Comparison of ENCODE assay signal across 8 cellular contexts in the genomic region with DNA sequence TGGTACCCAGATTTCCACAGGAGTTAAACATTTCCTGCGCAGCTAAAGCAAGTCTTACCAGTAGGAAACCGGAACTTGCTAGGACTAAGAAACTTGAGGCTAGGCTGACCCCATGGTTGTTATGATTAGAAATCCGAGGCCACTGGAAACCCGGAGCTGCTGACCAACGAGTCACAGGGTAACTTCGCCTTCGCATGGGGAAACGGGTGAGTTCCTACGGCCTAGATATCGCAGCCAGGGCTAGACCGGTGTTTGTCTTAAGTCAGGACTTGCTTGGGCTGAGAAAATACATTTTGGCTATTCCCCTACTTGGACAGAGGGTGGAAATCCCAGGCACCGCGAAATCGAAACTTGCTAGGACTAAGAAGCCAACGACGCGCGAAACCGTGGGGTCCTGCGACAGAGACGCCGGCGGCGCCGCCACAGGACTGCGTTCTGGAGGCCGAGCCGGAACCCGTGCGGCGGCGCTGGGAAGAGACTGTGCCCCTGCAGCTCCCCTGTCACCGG. TPM values are rescaled to one million over a fixed set of nuclear protein-coding genes. Genes with fewer than 3 reads are reported as not detected.
DNase-seq lines count a peak whose midpoint lies in the region; ATAC-seq, FAIRE-seq and TF ChIP-seq lines count a peak whose summit lies in the region.

No MANE protein-coding gene starts in this region.

- DNase-seq in CD14-positive monocyte (ENCODE audit: low spot score) (peak; percentile 79), NOMO-1 treated with dmso at 0.1 percent for 144 hours (lab: John Stamatoyannopoulos, UW; ENCODE audit: unreplicated experiment) (peak; percentile 90), Right ventricle myocardium superior (peak; percentile 84), pancreas (peak in 5 of 6 donors; percentile 40 to 83 (median 66)), NK-92 (lab: John Stamatoyannopoulos, UW; ENCODE audit: unreplicated experiment) (no peak)

- peak; percentile 7 for ATAC-seq in GM19351 (IDR thresholded peaks at IDR 0.05; ENCODE audit: unreplicated experiment)
- ATAC-seq in HG03439 (IDR thresholded peaks at IDR 0.05; ENCODE audit: unreplicated experiment): peak; percentile 22
- peak; percentile 39 for ATAC-seq in Right ventricle myocardium superior (ENCODE audit: poor library complexity)
- peak; percentile 53 to 66 (median 63) for ATAC-seq in pancreas

- no peaks in the 10 kb centered on the region for H3K27me3 Mint-ChIP-seq in CD14-positive monocyte (ENCODE audit: low read depth in 3 of 3)
- no peaks in the 10 kb centered on the region for H3K27me3 Mint-ChIP-seq in activated naive CD4-positive, alpha-beta T cell treated with anti-CD3 and anti-CD28 coated beads, Interleukin-2, amount 50 U/mL, for 24 hours

- peak overlapping the region; percentile 37 to 59 (median 44) for H3K4me3 ChIP-seq in pancreas

- H3K9me3 Mint-ChIP-seq in CD14-positive monocyte: peaks cover 0 to 15% (median 2%) of the 10 kb centered on the region in 7 donors
- H3K9me3 Mint-ChIP-seq in activated naive CD4-positive, alpha-beta T cell treated with anti-CD3 and anti-CD28 coated beads, Interleukin-2, amount 50 U/mL, for 24 hours: no peaks in the 10 kb centered on the region

- H3K4me1 Mint-ChIP-seq in CD14-positive monocyte: peaks cover 50% of the 10 kb centered on the region
- H3K4me1 Mint-ChIP-seq in activated naive CD4-positive, alpha-beta T cell treated with anti-CD3 and anti-CD28 coated beads, Interleukin-2, amount 50 U/mL, for 24 hours: peaks cover 47% of the 10 kb centered on the region

- peak overlapping the region; percentile 90 to 91 for H3K4me3 Mint-ChIP-seq in CD14-positive monocyte
- peak overlapping the region; percentile 99 for H3K4me3 Mint-ChIP-seq in activated naive CD4-positive, alpha-beta T cell treated with anti-CD3 and anti-CD28 coated beads, Interleukin-2, amount 50 U/mL, for 24 hours

- H3K4me1 ChIP-seq in pancreas: no peaks in the 10 kb centered on the region

- peak overlapping the region; percentile 97 to 100 (median 98) for H3K27ac Mint-ChIP-seq in CD14-positive monocyte
- peak overlapping the region; percentile 98 for H3K27ac Mint-ChIP-seq in activated naive CD4-positive, alpha-beta T cell treated with anti-CD3 and anti-CD28 coated beads, Interleukin-2, amount 50 U/mL, for 24 hours

- WGBS in pancreas, 2 donors: 2% methylated on average over 28 to 33 of the region's 33 CpGs

- H3K27me3 ChIP-seq in pancreas: peaks cover 0 to 23% (median 2%) of the 10 kb centered on the region in 4 donors

- no peaks in the 10 kb centered on the region for H3K9me3 ChIP-seq in pancreas

- H3K36me3 Mint-ChIP-seq in CD14-positive monocyte: peaks cover 6% of the 10 kb centered on the region in 2 donors
- peaks cover 3% of the 10 kb centered on the region for H3K36me3 Mint-ChIP-seq in activated naive CD4-positive, alpha-beta T cell treated with anti-CD3 and anti-CD28 coated beads, Interleukin-2, amount 50 U/mL, for 24 hours

- H3K36me3 ChIP-seq in pancreas: no peaks in the 10 kb centered on the region

- peak overlapping the region; percentile 88 to 97 (median 88) for H3K27ac ChIP-seq in pancreas

- no peak for TF ChIP-seq CTCF in CD14-positive monocyte (IDR thresholded peaks at IDR 0.05)
- no peak for TF ChIP-seq CTCF in pancreas (IDR thresholded peaks at IDR 0.05)

- intact Hi-C loops in CD14-positive monocyte (cut with micrococcal nuclease) (loop anchor here (1.0 to 5.0 kb wide), 6 partner anchors 23 to 1114 kb away; partner anchors contain the start of gene FBXO4 (in 1 of the 2)), Right ventricle myocardium superior (cut with DNase I) (loop anchor here (5.0 kb wide), 2 partner anchors 34 to 49 kb away; no protein-coding TSS in a partner anchor), pancreas (cut with DNase I) (no loop called here)

- no peak for FAIRE-seq in pancreas (lab: Jason Lieb, UNC)

RNA-seq across cellular contexts. Expression of gene ANXA2R, which starts 1.6 kb away (rescaled TPM):
- polyA plus RNA-seq in CD14-positive monocyte (1 to 10 TPM; 2.3 to 3.1 TPM), pancreas (1 to 10 TPM in 1 of 2 donors, under 1 TPM in 1; 0.87 to 1.9 TPM)
- total RNA-seq in Right ventricle myocardium superior (0.94 TPM), pancreas (under 1 TPM; 0.32 to 0.90 (median 0.47) TPM)

Comparison
In these comparisons a context has a peak if more than half of its experiments do, and no peak if none do; other contexts are left out.
1. ATAC-seq: peak in every context shown above with its lines; median percentile 63 in pancreas; 39 in Right ventricle myocardium superior; 22 in HG03439; 7 in GM19351.
2. intact Hi-C loops: an anchor here in CD14-positive monocyte (1.0 to 5.0 kb wide) and Right ventricle myocardium superior (5.0 kb wide); none called in pancreas.